9 cellular contexts compared by ENCODE assay signal in genomic region chr6:150857062-150857905, GRCh38. TPM values are rescaled to one million over a fixed set of nuclear protein-coding genes. Genes with fewer than 3 reads are reported as not detected.
DNase-seq lines count a peak whose midpoint lies in the region; ATAC-seq and TF ChIP-seq lines count a peak whose summit lies in the region.
"Had no signal": no experiment of that assay in that cellular context is flagged by ENCODE, and none has a peak within 500 bp of the region (broad histone marks: within the 10 kb centered on the region; RNA-seq: fewer than 3 reads in every experiment).

No MANE protein-coding gene starts in this region.

- H3K9me2 ChIP-seq in SK-N-SH, result no peaks in the 10 kb centered on the region

- H3K4me2 ChIP-seq in SK-N-SH, result peak overlapping the region; percentile 68

- no peak for ATAC-seq in stimulated activated memory B cell treated with anti-CD40 and anti-IgM and Interleukin-4, amounts not matched to agents 10 μg/mL and 1 μg/mL and 100 μg/mL, for 72 hours

- no peak overlapping the region; a peak in 1 of 4 replicates for H3K4me3 ChIP-seq in SK-N-SH (ENCODE audit: low read depth in 2 of 2, low read length in 1 of 2)
- no peak overlapping the region for H3K4me3 ChIP-seq in fibroblast of the aortic adventitia (ENCODE audit: low read depth, low read length)
- no peak overlapping the region for H3K4me3 ChIP-seq in skeletal muscle cell (ENCODE audit: low read depth, low read length)
- H3K4me3 ChIP-seq: cardiac muscle cell had no signal

- no peaks in the 10 kb centered on the region for H3K9me3 Mint-ChIP-seq in HFFc6
- peaks cover 10% of the 10 kb centered on the region for H3K9me3 Mint-ChIP-seq in stimulated activated memory B cell treated with anti-CD40 and anti-IgM and Interleukin-4, amounts not matched to agents 10 μg/mL and 1 μg/mL and 100 μg/mL, for 72 hours

- H3K27ac ChIP-seq in SK-N-SH (ENCODE audit: low read depth in 2 of 2, low read length in 1 of 2), result peak overlapping the region; percentile 92 to 99
- H3K27ac ChIP-seq: cardiac muscle cell had no signal

- POLR2A ChIA-PET in SK-N-SH (lab: Yijun Ruan, JAX), result no interaction called here

- TF ChIP-seq RAD21 in SK-N-SH (IDR thresholded peaks at IDR 0.05; ENCODE audit: low read length), result no peak

- H3K9ac ChIP-seq in SK-N-SH, result peak overlapping the region; percentile 85

- peaks cover 29% of the 10 kb centered on the region for H3K79me2 ChIP-seq in SK-N-SH (ENCODE audit: insufficient read depth)

- DNase-seq in HFFc6, result peak; percentile 96
- no peak for DNase-seq in SK-N-SH
- DNase-seq in fibroblast of the aortic adventitia (ENCODE audit: low read depth), result peak; percentile 100
- DNase-seq in skeletal muscle cell (ENCODE audit: low read depth), result peak; percentile 97
- DNase-seq in activated gamma-delta T cell treated with Interleukin-2 at 50 U/mL for 16 hours, result no peak
- DNase-seq in midbrain (lab: John Stamatoyannopoulos, UW), result no peak
- DNase-seq in islet precursor cell, result no peak

- peaks cover 7 to 20% of the 10 kb centered on the region in 2 experiments; a peak in 3 of 4 replicates for H3K4me1 ChIP-seq in SK-N-SH (ENCODE audit: control insufficient read depth in 1 of 2, insufficient read depth in 2 of 2, low read depth in 1 of 2, low read length in 1 of 2)

- no peaks in the 10 kb centered on the region for H3K36me3 ChIP-seq in SK-N-SH (replicated peaks in 1 of 2; ENCODE audit: control insufficient read depth in 1 of 2, insufficient read depth in 2 of 2, low read length in 1 of 2)
- H3K36me3 ChIP-seq: cardiac muscle cell had no signal

- peak overlapping the region; percentile 21 for H2AFZ ChIP-seq in SK-N-SH (ENCODE audit: low read depth)

- H3K4me3 Mint-ChIP-seq in HFFc6, result peak overlapping the region; percentile 69
- no peak overlapping the region for H3K4me3 Mint-ChIP-seq in stimulated activated memory B cell treated with anti-CD40 and anti-IgM and Interleukin-4, amounts not matched to agents 10 μg/mL and 1 μg/mL and 100 μg/mL, for 72 hours

- H3K4me1 Mint-ChIP-seq in HFFc6 (ENCODE audit: low read depth), result peaks cover 61% of the 10 kb centered on the region
- H3K4me1 Mint-ChIP-seq in stimulated activated memory B cell treated with anti-CD40 and anti-IgM and Interleukin-4, amounts not matched to agents 10 μg/mL and 1 μg/mL and 100 μg/mL, for 72 hours, result peaks cover 11% of the 10 kb centered on the region

- H3F3A ChIP-seq in SK-N-SH (replicated peaks; ENCODE audit: insufficient read depth), result peaks cover 28% of the 10 kb centered on the region

- H3K27ac Mint-ChIP-seq in HFFc6, result peak overlapping the region; percentile 97
- H3K27ac Mint-ChIP-seq in stimulated activated memory B cell treated with anti-CD40 and anti-IgM and Interleukin-4, amounts not matched to agents 10 μg/mL and 1 μg/mL and 100 μg/mL, for 72 hours, result no peak overlapping the region

- TF ChIP-seq EP300 in SK-N-SH (IDR thresholded peaks at IDR 0.05; ENCODE audit: borderline replicate concordance in 1 of 2, low read depth in 1 of 2, low read length in 1 of 2), result peak in 1 of 2 experiments; percentile 67; a peak in 1 of 4 replicates

- peaks cover 24% of the 10 kb centered on the region for H3K36me3 Mint-ChIP-seq in HFFc6 (ENCODE audit: low read depth)
- peaks cover 33% of the 10 kb centered on the region for H3K36me3 Mint-ChIP-seq in stimulated activated memory B cell treated with anti-CD40 and anti-IgM and Interleukin-4, amounts not matched to agents 10 μg/mL and 1 μg/mL and 100 μg/mL, for 72 hours

- WGBS in SK-N-SH (ENCODE audit: low lambda C conversion rate), result 20% methylated on average over 5 of the region's 5 CpGs

- H4K20me1 ChIP-seq in SK-N-SH (ENCODE audit: insufficient read depth), result no peaks in the 10 kb centered on the region

- no peaks in the 10 kb centered on the region for H3K27me3 ChIP-seq in SK-N-SH (ENCODE audit: insufficient read depth)
- H3K27me3 ChIP-seq: cardiac muscle cell had no signal

- H3K9me3 ChIP-seq in SK-N-SH, result no peaks in the 10 kb centered on the region

- TF ChIP-seq CTCF in HFFc6 (IDR thresholded peaks at IDR 0.05), result no peak
- no peak for TF ChIP-seq CTCF in SK-N-SH (IDR thresholded peaks at IDR 0.05)
- TF ChIP-seq CTCF in fibroblast of the aortic adventitia (IDR thresholded peaks at IDR 0.05; ENCODE audit: insufficient read depth, low read length), result no peak

- H3K27me3 Mint-ChIP-seq in HFFc6 (ENCODE audit: insufficient read depth), result peaks cover 3% of the 10 kb centered on the region; the same call in 1 of the 2 replicates
- H3K27me3 Mint-ChIP-seq in stimulated activated memory B cell treated with anti-CD40 and anti-IgM and Interleukin-4, amounts not matched to agents 10 μg/mL and 1 μg/mL and 100 μg/mL, for 72 hours, result no peaks in the 10 kb centered on the region

- CTCF ChIA-PET in SK-N-SH (lab: Yijun Ruan, JAX), result interaction anchor here (1.7 to 1.8 kb wide), 2 partner anchors 8 to 39 kb away, joined by 5 to 10 read pairs; partner anchors contain the start of gene MTHFD1L

TF ChIP-seq in SK-N-SH, 30 proteins besides CTCF, POLR2A, EP300 and RAD21 (continues in another document):
- TF ChIP-seq MEF2A (IDR thresholded peaks at IDR 0.05; ENCODE audit: borderline replicate concordance, low read depth) (no peak), TCF12 (IDR thresholded peaks at IDR 0.05) (peak; percentile 39; the same call in 1 of the 2 replicates), SIN3A (IDR thresholded peaks at IDR 0.05; ENCODE audit: borderline replicate concordance, low read depth, low read length) (0 out of 2 replicates have a peak, but pooled peaks have one; percentile 53), USF1 (IDR thresholded peaks at IDR 0.05; ENCODE audit: borderline replicate concordance, low read depth) (no peak), FOSL2 (IDR thresholded peaks at IDR 0.05; ENCODE audit: borderline replicate concordance, low read depth) (peak; percentile 59; the same call in 1 of the 2 replicates), YY1 (IDR thresholded peaks at IDR 0.05; ENCODE audit: low read depth) (no peak), REST (IDR thresholded peaks at IDR 0.05; ENCODE audit: low read depth, low read length) (0 out of 2 replicates have a peak, but pooled peaks have one; percentile 14), RXRA (IDR thresholded peaks at IDR 0.05; ENCODE audit: borderline replicate concordance, low read depth) (no peak), TAF1 (IDR thresholded peaks at IDR 0.05; ENCODE audit: borderline replicate concordance, low read depth, low read length) (peak; percentile 39; the same call in 1 of the 2 replicates), TEAD4 (IDR thresholded peaks at IDR 0.05; ENCODE audit: borderline replicate concordance, insufficient read depth) (peak; percentile 54; the same call in 1 of the 2 replicates), RFX5 (IDR thresholded peaks at IDR 0.05; ENCODE audit: low read length) (no peak), POLR2AphosphoS5 (IDR thresholded peaks at IDR 0.05; ENCODE audit: low read depth, low read length) (peak; percentile 56; the same call in 1 of the 2 replicates), MAX (IDR thresholded peaks at IDR 0.05; ENCODE audit: low read depth) (peak; percentile 43; the same call in 1 of the 2 replicates)
- TF ChIP-seq, protein P1, sequence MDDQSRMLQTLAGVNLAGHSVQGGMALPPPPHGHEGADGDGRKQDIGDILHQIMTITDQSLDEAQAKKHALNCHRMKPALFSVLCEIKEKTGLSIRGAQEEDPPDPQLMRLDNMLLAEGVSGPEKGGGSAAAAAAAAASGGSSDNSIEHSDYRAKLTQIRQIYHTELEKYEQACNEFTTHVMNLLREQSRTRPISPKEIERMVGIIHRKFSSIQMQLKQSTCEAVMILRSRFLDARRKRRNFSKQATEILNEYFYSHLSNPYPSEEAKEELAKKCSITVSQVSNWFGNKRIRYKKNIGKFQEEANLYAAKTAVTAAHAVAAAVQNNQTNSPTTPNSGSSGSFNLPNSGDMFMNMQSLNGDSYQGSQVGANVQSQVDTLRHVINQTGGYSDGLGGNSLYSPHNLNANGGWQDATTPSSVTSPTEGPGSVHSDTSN (IDR thresholded peaks at IDR 0.05), result peak; percentile 83

RNA-seq across cellular contexts. Expression of gene MTHFD1L, which starts 8.2 kb away (rescaled TPM):
- 10 to 100 TPM; 67.5 to 88.7 (median 80.9) TPM for total RNA-seq in HFFc6 (2021; fragmentation: NEBNext Ultra II Directional; extraction: Animal tissue kit (Norgen Biotek cat#: 25700))
- 36.7 and 37.0 TPM in 2 replicates for polyA plus RNA-seq in SK-N-SH (2012; rRNA removed)
- polyA plus RNA-seq in SK-N-SH (2012; cell fraction: cytosol; rRNA removed), result 35.9 and 36.2 TPM in 2 replicates
- 35.4 and 47.8 TPM in 2 replicates for polyA plus RNA-seq in SK-N-SH (2012; cell fraction: nucleus; rRNA removed)
- total RNA-seq in fibroblast of the aortic adventitia (ENCODE audit: low replicate concordance), result 39.0 and 68.7 TPM in 2 replicates

Comparison
In these comparisons a context has a peak if more than half of its experiments do, and no peak if none do; other contexts are left out.
1. DNase-seq: peak in HFFc6 (single experiment), fibroblast of the aortic adventitia (single experiment) and skeletal muscle cell (single experiment); none in SK-N-SH (single experiment), activated gamma-delta T cell treated with Interleukin-2 at 50 U/mL for 16 hours (single experiment), midbrain (single experiment) and islet precursor cell (single experiment).